Comparison of ENCODE assay signal across 16 cellular contexts in genomic region chr3:36965440-36965839, GRCh38. TPM values are rescaled to one million over a fixed set of nuclear protein-coding genes. Genes with fewer than 3 reads are reported as not detected.
DNase-seq lines count a peak whose midpoint lies in the region; ATAC-seq and TF ChIP-seq lines count a peak whose summit lies in the region.
"Had no signal": no experiment of that assay in that cellular context is flagged by ENCODE, and none has a peak within 500 bp of the region (broad histone marks: within the 10 kb centered on the region; RNA-seq: fewer than 3 reads in every experiment).

No MANE protein-coding gene starts in this region.

- no peaks in the 10 kb centered on the region for H3K27me3 Mint-ChIP-seq in activated naive CD8-positive, alpha-beta T cell treated with anti-CD3 and anti-CD28 coated beads, Interleukin-2, amount 50 U/mL, for 24 hours
- H3K27me3 Mint-ChIP-seq: stimulated activated naive CD8-positive, alpha-beta T cell treated with anti-CD3 and anti-CD28 coated beads, Interleukin-15, amount 100 ng/mL, for 72 hours had no signal

- TF ChIP-seq CTCF in thyroid gland (IDR thresholded peaks at IDR 0.05) = peak in 1 of 6 experiments; percentile 28

- no peaks in the 10 kb centered on the region for H3K27me3 ChIP-seq in thyroid gland

- no peak overlapping the region for H3K27ac Mint-ChIP-seq in activated naive CD8-positive, alpha-beta T cell treated with anti-CD3 and anti-CD28 coated beads, Interleukin-2, amount 50 U/mL, for 24 hours
- H3K27ac Mint-ChIP-seq: stimulated activated naive CD8-positive, alpha-beta T cell treated with anti-CD3 and anti-CD28 coated beads, Interleukin-15, amount 100 ng/mL, for 72 hours had no signal

- peaks cover 14% of the 10 kb centered on the region for H3K4me1 Mint-ChIP-seq in activated naive CD8-positive, alpha-beta T cell treated with anti-CD3 and anti-CD28 coated beads, Interleukin-2, amount 50 U/mL, for 24 hours

- H3K36me3 Mint-ChIP-seq in activated naive CD8-positive, alpha-beta T cell treated with anti-CD3 and anti-CD28 coated beads, Interleukin-2, amount 50 U/mL, for 24 hours (ENCODE audit: low read depth) = no peaks in the 10 kb centered on the region

- H3K4me3 ChIP-seq in thyroid gland (replicated peaks in 1 of 3) = no peak overlapping the region

- H3K27ac ChIP-seq in thyroid gland = peak overlapping the region; percentile 87 to 96 (median 94)
- H3K27ac ChIP-seq: 22Rv1, C4-2B had no signal

- H3K9me3 Mint-ChIP-seq in activated naive CD8-positive, alpha-beta T cell treated with anti-CD3 and anti-CD28 coated beads, Interleukin-2, amount 50 U/mL, for 24 hours = no peaks in the 10 kb centered on the region
- H3K9me3 Mint-ChIP-seq: stimulated activated naive CD8-positive, alpha-beta T cell treated with anti-CD3 and anti-CD28 coated beads, Interleukin-15, amount 100 ng/mL, for 72 hours had no signal

- H3K4me3 Mint-ChIP-seq in activated naive CD8-positive, alpha-beta T cell treated with anti-CD3 and anti-CD28 coated beads, Interleukin-2, amount 50 U/mL, for 24 hours = no peak overlapping the region
- H3K4me3 Mint-ChIP-seq: stimulated activated naive CD8-positive, alpha-beta T cell treated with anti-CD3 and anti-CD28 coated beads, Interleukin-15, amount 100 ng/mL, for 72 hours had no signal

- TF ChIP-seq POLR2A in thyroid gland (IDR thresholded peaks at IDR 0.05) = peak in 1 of 2 donors; percentile 46

- peak; percentile 51 for DNase-seq in DMS153 (lab: John Stamatoyannopoulos, UW)
- DNase-seq in DMS153 treated with DMSO at 0.1 percent for 48 hours (lab: John Stamatoyannopoulos, UW; ENCODE audit: unreplicated experiment) = no peak
- peak; percentile 9 to 16 for DNase-seq in NCI-H526 (lab: John Stamatoyannopoulos, UW)
- DNase-seq in islet precursor cell = peak; percentile 95
- peak; percentile 90 to 91 for DNase-seq in thyroid gland
- no peak for DNase-seq in activated naive CD8-positive, alpha-beta T cell treated with anti-CD3 and anti-CD28 coated beads, Interleukin-2, amount 50 U/mL, for 24 hours
- DNase-seq: activated effector memory CD4-positive, alpha-beta T cell treated with anti-CD3 and anti-CD28 coated beads, Interleukin-2, amount 50 U/mL, for 16 hours; anterior cingulate cortex; erythroblast; NCI-H2171 treated with DMSO at 0.1 percent for 48 hours; stimulated activated naive CD8-positive, alpha-beta T cell treated with anti-CD3 and anti-CD28 coated beads, Interleukin-15, amount 100 ng/mL, for 72 hours; SW 1271 had no signal

- intact Hi-C loops in thyroid gland (cut with DNase I) = no loop called here

- peaks cover 22 to 27% of the 10 kb centered on the region in 2 donors for H3K4me1 ChIP-seq in thyroid gland

- H3K36me3 ChIP-seq in thyroid gland = no peaks in the 10 kb centered on the region

- 37 to 38% methylated on average over 3 of the region's 3 CpGs for WGBS in thyroid gland, 2 donors

- no peak for ATAC-seq in activated naive CD8-positive, alpha-beta T cell treated with anti-CD3 and anti-CD28 coated beads, Interleukin-2, amount 50 U/mL, for 24 hours
- no peak for ATAC-seq in HG02852 (IDR thresholded peaks at IDR 0.05; ENCODE audit: unreplicated experiment)
- ATAC-seq in GM21381 (IDR thresholded peaks at IDR 0.05; ENCODE audit: unreplicated experiment) = no peak
- ATAC-seq: stimulated activated naive CD8-positive, alpha-beta T cell treated with anti-CD3 and anti-CD28 coated beads, Interleukin-15, amount 100 ng/mL, for 72 hours had no signal

- H3K9me3 ChIP-seq in thyroid gland = no peaks in the 10 kb centered on the region

RNA-seq across cellular contexts. Expression of gene TRANK1, which starts 20.6 kb away (rescaled TPM):
- 10 to 100 TPM; 11.7 to 26.3 (median 18.5) TPM for total RNA-seq in thyroid gland

RNA-seq across cellular contexts. Expression of gene EPM2AIP1, which starts 27.5 kb away (rescaled TPM):
- 10 to 100 TPM; 25.3 to 48.0 (median 35.0) TPM for total RNA-seq in thyroid gland

RNA-seq across cellular contexts. Expression of gene MLH1, which starts 27.9 kb away (rescaled TPM):
- total RNA-seq in thyroid gland = 10 to 100 TPM; 32.1 to 65.7 (median 54.3) TPM

Comparison
In these comparisons a context has a peak if more than half of its experiments do, and no peak if none do; other contexts are left out.
1. DNase-seq: peak in DMS153 (single experiment), NCI-H526 (2 of 2), islet precursor cell (single experiment) and thyroid gland (2 of 2); none in DMS153 treated with DMSO at 0.1 percent for 48 hours (single experiment) and activated naive CD8-positive, alpha-beta T cell treated with anti-CD3 and anti-CD28 coated beads, Interleukin-2, amount 50 U/mL, for 24 hours (single experiment).